8 cellular contexts compared by ENCODE assay signal in the genomic region with DNA sequence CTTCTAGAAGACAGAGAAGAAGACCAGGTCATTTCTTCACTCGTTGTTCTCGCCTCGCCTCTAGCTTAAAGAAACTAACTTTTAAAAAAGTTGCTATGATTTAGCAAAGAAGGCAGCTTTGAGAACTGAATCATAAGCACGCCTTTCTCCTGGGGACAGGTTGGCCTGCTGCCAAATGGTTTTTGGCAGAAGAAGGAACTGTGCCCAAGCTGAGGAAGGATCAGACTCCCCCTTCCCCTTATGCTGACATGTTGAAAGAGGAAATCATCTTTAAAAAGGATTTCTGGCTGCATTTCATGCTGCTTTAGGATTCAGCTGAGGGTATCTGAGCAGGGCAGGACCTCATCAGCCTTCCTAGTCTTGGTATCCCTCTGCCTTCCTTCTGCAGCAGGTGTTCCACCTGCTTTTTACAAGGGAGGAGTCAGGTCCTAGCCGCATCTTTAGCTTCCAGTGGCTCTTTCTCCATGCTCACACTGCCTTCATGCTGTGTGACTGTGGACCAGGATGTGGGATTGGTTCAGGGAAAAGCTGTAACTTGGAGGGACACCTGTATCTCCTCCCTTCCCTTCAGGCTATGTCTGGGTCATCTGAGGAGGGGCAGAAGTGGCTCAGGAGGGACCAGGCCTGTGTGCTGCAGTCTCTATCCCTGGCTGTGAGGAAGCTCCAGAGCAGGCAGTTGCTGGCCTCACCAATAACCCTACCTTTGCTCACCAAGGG. TPM values are rescaled to one million over a fixed set of nuclear protein-coding genes. Genes with fewer than 3 reads are reported as not detected.
DNase-seq lines count a peak whose midpoint lies in the region; ATAC-seq and TF ChIP-seq lines count a peak whose summit lies in the region.

No MANE protein-coding gene starts in this region.

- H3K4me1 Mint-ChIP-seq in mesothelial cell of epicardium: peaks cover 36% of the 10 kb centered on the region

- H3K27ac Mint-ChIP-seq in mesothelial cell of epicardium: no peak overlapping the region

- H3K36me3 Mint-ChIP-seq in mesothelial cell of epicardium: peaks cover 2% of the 10 kb centered on the region

- H3K4me3 ChIP-seq in cardiac fibroblast (replicated peaks in 1 of 2; ENCODE audit: low read depth in 2 of 2, low read length in 2 of 2): no peak overlapping the region

- H3K4me3 Mint-ChIP-seq in mesothelial cell of epicardium: no peak overlapping the region

- no peak for TF ChIP-seq CTCF in AG09319 (IDR thresholded peaks at IDR 0.05; ENCODE audit: low read depth, low read length)
- no peak for TF ChIP-seq CTCF in cardiac fibroblast (IDR thresholded peaks at IDR 0.05; ENCODE audit: low read depth, low read length)
- TF ChIP-seq CTCF in mesothelial cell of epicardium (IDR thresholded peaks at IDR 0.05; ENCODE audit: unreplicated experiment): no peak

- ATAC-seq in HG02623 (IDR thresholded peaks at IDR 0.05; ENCODE audit: unreplicated experiment) (no peak), HG03520 (IDR thresholded peaks at IDR 0.05; ENCODE audit: unreplicated experiment) (no peak), GM21723 (IDR thresholded peaks at IDR 0.05; ENCODE audit: unreplicated experiment) (no peak)

- DNase-seq in AG09319 (ENCODE audit: extremely low read depth, low read depth): peak; percentile 63
- DNase-seq in NCI-H1105 (lab: John Stamatoyannopoulos, UW): peak; percentile 80
- peak; percentile 87 to 94 for DNase-seq in cardiac fibroblast (ENCODE audit: low read depth in 2 of 2)
- DNase-seq in mesothelial cell of epicardium (ENCODE audit: low spot score in 2 of 2, unreplicated experiment in 2 of 2): peak; percentile 48 to 63
- DNase-seq in activated CD4-positive, CD25-positive, alpha-beta regulatory T cell (lab: John Stamatoyannopoulos, UW): no peak

- H3K27me3 Mint-ChIP-seq in mesothelial cell of epicardium (ENCODE audit: low read depth): no peaks in the 10 kb centered on the region

- H3K9me3 Mint-ChIP-seq in mesothelial cell of epicardium: no peaks in the 10 kb centered on the region

RNA-seq across cellular contexts. Expression of gene HACD2, which starts 34.1 kb away (rescaled TPM):
- 22.8 to 23.7 TPM (median 22.9 TPM) in 3 replicates for total RNA-seq in mesothelial cell of epicardium

Comparison
In these comparisons a context has a peak if more than half of its experiments do, and no peak if none do; other contexts are left out.
1. DNase-seq: peak in AG09319 (single experiment), NCI-H1105 (single experiment), cardiac fibroblast (2 of 2) and mesothelial cell of epicardium (2 of 2); none in activated CD4-positive, CD25-positive, alpha-beta regulatory T cell (0 of 4).